1 cellular context compared by ENCODE assay signal in the genomic region with DNA sequence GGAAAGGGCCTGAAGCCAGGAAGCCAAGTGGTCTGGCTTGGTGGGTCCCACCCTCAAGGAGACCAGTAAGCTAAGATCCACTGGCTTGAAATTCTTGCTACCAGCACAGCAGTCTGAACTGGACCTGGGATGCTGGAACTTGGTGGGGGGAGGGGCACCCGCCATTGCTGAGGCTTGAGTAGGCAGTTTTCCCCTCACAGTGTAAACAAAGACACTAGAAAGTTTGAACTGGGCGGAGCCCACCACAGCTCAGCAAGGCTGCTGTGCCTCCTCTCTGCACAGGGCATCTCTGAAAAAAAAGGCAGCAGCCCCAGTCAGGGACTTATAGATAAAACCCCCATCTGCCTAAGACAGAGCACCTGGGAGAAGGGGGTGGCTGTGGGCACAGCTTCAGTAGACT.
TF ChIP-seq lines count a peak whose summit lies in the region.

No MANE protein-coding gene starts in this region.

TF ChIP-seq in HepG2, 621 proteins besides CTCF, POLR2A, EP300 and RAD21 (continued from another document):
- TF ChIP-seq, protein P1, sequence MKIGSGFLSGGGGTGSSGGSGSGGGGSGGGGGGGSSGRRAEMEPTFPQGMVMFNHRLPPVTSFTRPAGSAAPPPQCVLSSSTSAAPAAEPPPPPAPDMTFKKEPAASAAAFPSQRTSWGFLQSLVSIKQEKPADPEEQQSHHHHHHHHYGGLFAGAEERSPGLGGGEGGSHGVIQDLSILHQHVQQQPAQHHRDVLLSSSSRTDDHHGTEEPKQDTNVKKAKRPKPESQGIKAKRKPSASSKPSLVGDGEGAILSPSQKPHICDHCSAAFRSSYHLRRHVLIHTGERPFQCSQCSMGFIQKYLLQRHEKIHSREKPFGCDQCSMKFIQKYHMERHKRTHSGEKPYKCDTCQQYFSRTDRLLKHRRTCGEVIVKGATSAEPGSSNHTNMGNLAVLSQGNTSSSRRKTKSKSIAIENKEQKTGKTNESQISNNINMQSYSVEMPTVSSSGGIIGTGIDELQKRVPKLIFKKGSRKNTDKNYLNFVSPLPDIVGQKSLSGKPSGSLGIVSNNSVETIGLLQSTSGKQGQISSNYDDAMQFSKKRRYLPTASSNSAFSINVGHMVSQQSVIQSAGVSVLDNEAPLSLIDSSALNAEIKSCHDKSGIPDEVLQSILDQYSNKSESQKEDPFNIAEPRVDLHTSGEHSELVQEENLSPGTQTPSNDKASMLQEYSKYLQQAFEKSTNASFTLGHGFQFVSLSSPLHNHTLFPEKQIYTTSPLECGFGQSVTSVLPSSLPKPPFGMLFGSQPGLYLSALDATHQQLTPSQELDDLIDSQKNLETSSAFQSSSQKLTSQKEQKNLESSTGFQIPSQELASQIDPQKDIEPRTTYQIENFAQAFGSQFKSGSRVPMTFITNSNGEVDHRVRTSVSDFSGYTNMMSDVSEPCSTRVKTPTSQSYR (CRISPR knock-in tag; IDR thresholded peaks at IDR 0.05; ENCODE audit: borderline replicate concordance) = peak; percentile 95
- TF ChIP-seq NPAS2 (CRISPR knock-in tag; IDR thresholded peaks at IDR 0.05; ENCODE audit: borderline replicate concordance) = no peak
